In the genomic region with DNA sequence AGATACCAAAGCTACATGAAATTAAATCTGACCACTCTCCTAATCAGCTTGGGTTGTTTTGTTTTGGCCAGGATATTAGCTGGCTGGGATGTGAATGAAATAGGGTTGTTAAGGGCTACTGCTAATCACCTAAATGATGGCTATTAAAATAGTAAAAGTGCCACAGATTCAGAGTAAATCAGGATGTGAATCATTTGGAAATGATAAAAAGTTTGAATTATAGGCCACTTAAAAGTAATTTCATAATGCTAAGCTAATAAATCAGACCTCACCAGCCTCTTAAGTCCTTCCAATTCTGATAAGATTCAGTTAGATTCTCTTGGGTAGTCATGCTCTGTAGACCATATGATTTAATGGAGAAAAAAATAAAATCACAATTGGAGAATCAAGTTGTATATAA, we compare ENCODE assay signal across 15 cellular contexts.
"Had no signal": no experiment of that assay in that cellular context is flagged by ENCODE, and none has a peak within 500 bp of the region (broad histone marks: within the 10 kb centered on the region; RNA-seq: fewer than 3 reads in every experiment).

No MANE protein-coding gene starts in this region.

- H3K4me3 Mint-ChIP-seq: activated naive CD8-positive, alpha-beta T cell treated with anti-CD3 and anti-CD28 coated beads, Interleukin-2, amount 10 ng/mL, durations not matched to agents 7 days and 5 days; stimulated activated naive CD8-positive, alpha-beta T cell treated with anti-CD3 and anti-CD28 coated beads, Interleukin-15, amount 100 ng/mL, for 72 hours had no signal

- H3K36me3 ChIP-seq: SJSA1 had no signal

- H3K27ac ChIP-seq: dorsolateral prefrontal cortex, heart left ventricle, sigmoid colon, SJSA1, testis had no signal

- H3K4me1 ChIP-seq: sigmoid colon, testis had no signal

- H3K9me3 Mint-ChIP-seq: activated naive CD8-positive, alpha-beta T cell treated with anti-CD3 and anti-CD28 coated beads, Interleukin-2, amount 10 ng/mL, durations not matched to agents 7 days and 5 days had no signal

- DNase-seq: activated CD8-positive, alpha-beta memory T cell treated with anti-CD3 and anti-CD28 coated beads, Interleukin-2, amount 50 U/mL, for 4 hours; activated naive CD8-positive, alpha-beta T cell treated with anti-CD3 and anti-CD28 coated beads, Interleukin-2, amount 10 ng/mL, durations not matched to agents 7 days and 5 days; aorta; dorsolateral prefrontal cortex; foreskin melanocyte; heart left ventricle; mammary epithelial cell; mucosa of descending colon; sigmoid colon; stimulated activated CD4-positive, alpha-beta T cell treated with anti-CD3 and anti-CD28 coated beads, Interleukin-2, amount 100 ng/mL, for 24 hours; stimulated activated naive CD8-positive, alpha-beta T cell treated with anti-CD3 and anti-CD28 coated beads, Interleukin-15, amount 100 ng/mL, for 72 hours; T-helper 1 cell; testis had no signal

- H3K9me3 ChIP-seq: heart left ventricle, mucosa of descending colon, sigmoid colon, SJSA1, testis had no signal

- H3K4me3 ChIP-seq: dorsolateral prefrontal cortex, heart left ventricle, mucosa of descending colon, sigmoid colon, SJSA1, testis had no signal

- ATAC-seq: heart left ventricle; left lobe of liver; mucosa of descending colon; stimulated activated naive CD8-positive, alpha-beta T cell treated with anti-CD3 and anti-CD28 coated beads, Interleukin-15, amount 100 ng/mL, for 72 hours had no signal

- H3K27ac Mint-ChIP-seq: activated naive CD8-positive, alpha-beta T cell treated with anti-CD3 and anti-CD28 coated beads, Interleukin-2, amount 10 ng/mL, durations not matched to agents 7 days and 5 days had no signal

- H3K27me3 Mint-ChIP-seq: activated naive CD8-positive, alpha-beta T cell treated with anti-CD3 and anti-CD28 coated beads, Interleukin-2, amount 10 ng/mL, durations not matched to agents 7 days and 5 days; stimulated activated naive CD8-positive, alpha-beta T cell treated with anti-CD3 and anti-CD28 coated beads, Interleukin-15, amount 100 ng/mL, for 72 hours had no signal
